Comparison of ENCODE assay signal across 1 cellular context in the genomic region with DNA sequence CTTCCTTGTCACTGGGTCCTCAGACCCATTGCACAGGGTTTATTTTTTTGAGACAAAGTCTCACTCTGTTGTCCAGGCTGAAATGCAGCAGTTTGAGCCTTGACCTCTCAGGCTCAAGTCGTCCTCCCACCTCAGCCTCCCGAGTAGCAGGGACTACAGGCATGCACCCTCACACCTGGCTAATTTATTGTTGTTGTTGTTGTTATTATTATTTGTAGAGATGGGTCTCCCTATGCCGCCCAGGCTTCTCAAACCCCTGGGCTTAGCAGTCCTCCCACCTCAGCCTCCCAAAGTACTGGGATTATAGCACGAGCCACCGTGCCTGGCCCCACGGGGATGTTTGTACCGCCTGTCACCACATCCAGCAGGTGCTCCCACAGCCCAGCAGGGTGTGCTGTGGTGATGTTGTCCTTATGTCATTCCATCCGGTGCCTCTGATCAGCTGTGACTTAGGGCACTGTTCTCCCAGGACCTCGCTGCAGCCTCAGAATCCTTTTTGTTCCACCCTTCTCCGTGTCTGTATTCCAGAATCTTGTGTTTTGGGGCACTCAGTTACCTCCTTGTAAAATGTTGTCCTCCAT.
TF ChIP-seq lines count a peak whose summit lies in the region.

No MANE protein-coding gene starts in this region.

TF ChIP-seq in HepG2, 621 proteins besides CTCF, POLR2A, EP300 and RAD21 (continued from another document and continues in another):
- TF ChIP-seq, protein P1, sequence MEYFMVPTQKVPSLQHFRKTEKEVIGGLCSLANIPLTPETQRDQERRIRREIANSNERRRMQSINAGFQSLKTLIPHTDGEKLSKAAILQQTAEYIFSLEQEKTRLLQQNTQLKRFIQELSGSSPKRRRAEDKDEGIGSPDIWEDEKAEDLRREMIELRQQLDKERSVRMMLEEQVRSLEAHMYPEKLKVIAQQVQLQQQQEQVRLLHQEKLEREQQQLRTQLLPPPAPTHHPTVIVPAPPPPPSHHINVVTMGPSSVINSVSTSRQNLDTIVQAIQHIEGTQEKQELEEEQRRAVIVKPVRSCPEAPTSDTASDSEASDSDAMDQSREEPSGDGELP (IDR thresholded peaks at IDR 0.05; ENCODE audit: borderline replicate concordance, low read depth): peak; percentile 98
- TF ChIP-seq ZNF841 (CRISPR knock-in tag; IDR thresholded peaks at IDR 0.05; ENCODE audit: borderline replicate concordance) (no peak), ZNF772 (CRISPR knock-in tag; IDR thresholded peaks at IDR 0.05) (no peak), ZNF121 (CRISPR knock-in tag; IDR thresholded peaks at IDR 0.05) (no peak), ZNF780A (CRISPR knock-in tag; IDR thresholded peaks at IDR 0.05) (no peak), TMF1 (CRISPR knock-in tag; IDR thresholded peaks at IDR 0.05; ENCODE audit: low read depth) (no peak), U2AF1 (optimal IDR thresholded peaks at IDR 0.05; ENCODE audit: low read depth, low read length) (no peak), PAX8 (CRISPR knock-in tag; IDR thresholded peaks at IDR 0.05; ENCODE audit: borderline replicate concordance) (no peak), PLRG1 (conservative IDR thresholded peaks at IDR 0.05) (no peak), ZNF782 (CRISPR knock-in tag; IDR thresholded peaks at IDR 0.05; ENCODE audit: borderline replicate concordance) (no peak), ZNF747 (CRISPR knock-in tag; IDR thresholded peaks at IDR 0.05; ENCODE audit: borderline replicate concordance) (no peak), IKZF4 (CRISPR knock-in tag; IDR thresholded peaks at IDR 0.05; ENCODE audit: borderline replicate concordance, low read depth, not compliant biosample characterization) (no peak), ZNF891 (CRISPR knock-in tag; IDR thresholded peaks at IDR 0.05) (no peak), MIER2 (CRISPR knock-in tag; IDR thresholded peaks at IDR 0.05) (no peak), SOX5 (CRISPR knock-in tag; IDR thresholded peaks at IDR 0.05; ENCODE audit: borderline replicate concordance) (0 out of 2 replicates have a peak, but pooled peaks have one; percentile 28), KMT2A (CRISPR knock-in tag; IDR thresholded peaks at IDR 0.05) (no peak), ZNF615 (CRISPR knock-in tag; IDR thresholded peaks at IDR 0.05; ENCODE audit: borderline replicate concordance) (no peak), CBX2 (IDR thresholded peaks at IDR 0.05; ENCODE audit: low read depth, low read length) (no peak), CBX2 (CRISPR knock-in tag; IDR thresholded peaks at IDR 0.05; ENCODE audit: low read depth) (no peak), ZNF205 (CRISPR knock-in tag; IDR thresholded peaks at IDR 0.05) (0 out of 2 replicates have a peak, but pooled peaks have one; percentile 44), RBAK (CRISPR knock-in tag; IDR thresholded peaks at IDR 0.05) (0 out of 2 replicates have a peak, but pooled peaks have one; percentile 28), MIER3 (CRISPR knock-in tag; IDR thresholded peaks at IDR 0.05; ENCODE audit: borderline replicate concordance) (peak; percentile 55; the same call in 1 of the 2 replicates), HNRNPH1 (optimal IDR thresholded peaks at IDR 0.05; ENCODE audit: low read depth, low read length) (no peak), ZNF383 (CRISPR knock-in tag; IDR thresholded peaks at IDR 0.05; ENCODE audit: borderline replicate concordance) (no peak), ZNF234 (CRISPR knock-in tag; conservative IDR thresholded peaks at IDR 0.05) (no peak), ZNF557 (CRISPR knock-in tag; IDR thresholded peaks at IDR 0.05) (no peak), RNF2 (conservative IDR thresholded peaks at IDR 0.05; ENCODE audit: low read depth) (0 out of 2 replicates have a peak, but pooled peaks have one; percentile 46), ZFP90 (CRISPR knock-in tag; IDR thresholded peaks at IDR 0.05; ENCODE audit: borderline replicate concordance) (no peak)
- TF ChIP-seq, protein P2, sequence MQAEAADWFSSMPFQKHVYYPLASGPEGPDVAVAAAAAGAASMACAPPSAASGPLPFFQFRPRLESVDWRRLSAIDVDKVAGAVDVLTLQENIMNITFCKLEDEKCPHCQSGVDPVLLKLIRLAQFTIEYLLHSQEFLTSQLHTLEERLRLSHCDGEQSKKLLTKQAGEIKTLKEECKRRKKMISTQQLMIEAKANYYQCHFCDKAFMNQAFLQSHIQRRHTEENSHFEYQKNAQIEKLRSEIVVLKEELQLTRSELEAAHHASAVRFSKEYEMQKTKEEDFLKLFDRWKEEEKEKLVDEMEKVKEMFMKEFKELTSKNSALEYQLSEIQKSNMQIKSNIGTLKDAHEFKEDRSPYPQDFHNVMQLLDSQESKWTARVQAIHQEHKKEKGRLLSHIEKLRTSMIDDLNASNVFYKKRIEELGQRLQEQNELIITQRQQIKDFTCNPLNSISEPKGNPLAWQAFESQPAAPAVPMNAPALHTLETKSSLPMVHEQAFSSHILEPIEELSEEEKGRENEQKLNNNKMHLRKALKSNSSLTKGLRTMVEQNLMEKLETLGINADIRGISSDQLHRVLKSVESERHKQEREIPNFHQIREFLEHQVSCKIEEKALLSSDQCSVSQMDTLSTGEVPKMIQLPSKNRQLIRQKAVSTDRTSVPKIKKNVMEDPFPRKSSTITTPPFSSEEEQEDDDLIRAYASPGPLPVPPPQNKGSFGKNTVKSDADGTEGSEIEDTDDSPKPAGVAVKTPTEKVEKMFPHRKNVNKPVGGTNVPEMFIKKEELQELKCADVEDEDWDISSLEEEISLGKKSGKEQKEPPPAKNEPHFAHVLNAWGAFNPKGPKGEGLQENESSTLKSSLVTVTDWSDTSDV (CRISPR knock-in tag; IDR thresholded peaks at IDR 0.05): no peak
- TF ChIP-seq, protein P3, sequence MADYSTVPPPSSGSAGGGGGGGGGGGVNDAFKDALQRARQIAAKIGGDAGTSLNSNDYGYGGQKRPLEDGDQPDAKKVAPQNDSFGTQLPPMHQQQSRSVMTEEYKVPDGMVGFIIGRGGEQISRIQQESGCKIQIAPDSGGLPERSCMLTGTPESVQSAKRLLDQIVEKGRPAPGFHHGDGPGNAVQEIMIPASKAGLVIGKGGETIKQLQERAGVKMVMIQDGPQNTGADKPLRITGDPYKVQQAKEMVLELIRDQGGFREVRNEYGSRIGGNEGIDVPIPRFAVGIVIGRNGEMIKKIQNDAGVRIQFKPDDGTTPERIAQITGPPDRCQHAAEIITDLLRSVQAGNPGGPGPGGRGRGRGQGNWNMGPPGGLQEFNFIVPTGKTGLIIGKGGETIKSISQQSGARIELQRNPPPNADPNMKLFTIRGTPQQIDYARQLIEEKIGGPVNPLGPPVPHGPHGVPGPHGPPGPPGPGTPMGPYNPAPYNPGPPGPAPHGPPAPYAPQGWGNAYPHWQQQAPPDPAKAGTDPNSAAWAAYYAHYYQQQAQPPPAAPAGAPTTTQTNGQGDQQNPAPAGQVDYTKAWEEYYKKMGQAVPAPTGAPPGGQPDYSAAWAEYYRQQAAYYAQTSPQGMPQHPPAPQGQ (CRISPR knock-in tag; IDR thresholded peaks at IDR 0.05; ENCODE audit: borderline replicate concordance): no peak
- TF ChIP-seq, protein P4, sequence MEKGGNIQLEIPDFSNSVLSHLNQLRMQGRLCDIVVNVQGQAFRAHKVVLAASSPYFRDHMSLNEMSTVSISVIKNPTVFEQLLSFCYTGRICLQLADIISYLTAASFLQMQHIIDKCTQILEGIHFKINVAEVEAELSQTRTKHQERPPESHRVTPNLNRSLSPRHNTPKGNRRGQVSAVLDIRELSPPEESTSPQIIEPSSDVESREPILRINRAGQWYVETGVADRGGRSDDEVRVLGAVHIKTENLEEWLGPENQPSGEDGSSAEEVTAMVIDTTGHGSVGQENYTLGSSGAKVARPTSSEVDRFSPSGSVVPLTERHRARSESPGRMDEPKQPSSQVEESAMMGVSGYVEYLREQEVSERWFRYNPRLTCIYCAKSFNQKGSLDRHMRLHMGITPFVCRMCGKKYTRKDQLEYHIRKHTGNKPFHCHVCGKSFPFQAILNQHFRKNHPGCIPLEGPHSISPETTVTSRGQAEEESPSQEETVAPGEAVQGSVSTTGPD (CRISPR knock-in tag; IDR thresholded peaks at IDR 0.05): no peak
- TF ChIP-seq, protein P5, sequence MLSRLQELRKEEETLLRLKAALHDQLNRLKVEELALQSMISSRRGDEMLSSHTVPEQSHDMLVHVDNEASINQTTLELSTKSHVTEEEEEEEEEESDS (CRISPR knock-in tag; IDR thresholded peaks at IDR 0.05; ENCODE audit: borderline replicate concordance): no peak
- TF ChIP-seq, protein P6, sequence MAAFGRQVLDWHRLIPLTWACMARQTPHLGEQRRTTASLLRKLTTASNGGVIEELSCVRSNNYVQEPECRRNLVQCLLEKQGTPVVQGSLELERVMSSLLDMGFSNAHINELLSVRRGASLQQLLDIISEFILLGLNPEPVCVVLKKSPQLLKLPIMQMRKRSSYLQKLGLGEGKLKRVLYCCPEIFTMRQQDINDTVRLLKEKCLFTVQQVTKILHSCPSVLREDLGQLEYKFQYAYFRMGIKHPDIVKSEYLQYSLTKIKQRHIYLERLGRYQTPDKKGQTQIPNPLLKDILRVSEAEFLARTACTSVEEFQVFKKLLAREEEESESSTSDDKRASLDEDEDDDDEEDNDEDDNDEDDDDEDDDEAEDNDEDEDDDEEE (CRISPR knock-in tag; IDR thresholded peaks at IDR 0.05): no peak
- TF ChIP-seq, protein P7, sequence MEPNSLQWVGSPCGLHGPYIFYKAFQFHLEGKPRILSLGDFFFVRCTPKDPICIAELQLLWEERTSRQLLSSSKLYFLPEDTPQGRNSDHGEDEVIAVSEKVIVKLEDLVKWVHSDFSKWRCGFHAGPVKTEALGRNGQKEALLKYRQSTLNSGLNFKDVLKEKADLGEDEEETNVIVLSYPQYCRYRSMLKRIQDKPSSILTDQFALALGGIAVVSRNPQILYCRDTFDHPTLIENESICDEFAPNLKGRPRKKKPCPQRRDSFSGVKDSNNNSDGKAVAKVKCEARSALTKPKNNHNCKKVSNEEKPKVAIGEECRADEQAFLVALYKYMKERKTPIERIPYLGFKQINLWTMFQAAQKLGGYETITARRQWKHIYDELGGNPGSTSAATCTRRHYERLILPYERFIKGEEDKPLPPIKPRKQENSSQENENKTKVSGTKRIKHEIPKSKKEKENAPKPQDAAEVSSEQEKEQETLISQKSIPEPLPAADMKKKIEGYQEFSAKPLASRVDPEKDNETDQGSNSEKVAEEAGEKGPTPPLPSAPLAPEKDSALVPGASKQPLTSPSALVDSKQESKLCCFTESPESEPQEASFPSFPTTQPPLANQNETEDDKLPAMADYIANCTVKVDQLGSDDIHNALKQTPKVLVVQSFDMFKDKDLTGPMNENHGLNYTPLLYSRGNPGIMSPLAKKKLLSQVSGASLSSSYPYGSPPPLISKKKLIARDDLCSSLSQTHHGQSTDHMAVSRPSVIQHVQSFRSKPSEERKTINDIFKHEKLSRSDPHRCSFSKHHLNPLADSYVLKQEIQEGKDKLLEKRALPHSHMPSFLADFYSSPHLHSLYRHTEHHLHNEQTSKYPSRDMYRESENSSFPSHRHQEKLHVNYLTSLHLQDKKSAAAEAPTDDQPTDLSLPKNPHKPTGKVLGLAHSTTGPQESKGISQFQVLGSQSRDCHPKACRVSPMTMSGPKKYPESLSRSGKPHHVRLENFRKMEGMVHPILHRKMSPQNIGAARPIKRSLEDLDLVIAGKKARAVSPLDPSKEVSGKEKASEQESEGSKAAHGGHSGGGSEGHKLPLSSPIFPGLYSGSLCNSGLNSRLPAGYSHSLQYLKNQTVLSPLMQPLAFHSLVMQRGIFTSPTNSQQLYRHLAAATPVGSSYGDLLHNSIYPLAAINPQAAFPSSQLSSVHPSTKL (CRISPR knock-in tag; IDR thresholded peaks at IDR 0.05): peak; percentile 42
- TF ChIP-seq, protein P8, sequence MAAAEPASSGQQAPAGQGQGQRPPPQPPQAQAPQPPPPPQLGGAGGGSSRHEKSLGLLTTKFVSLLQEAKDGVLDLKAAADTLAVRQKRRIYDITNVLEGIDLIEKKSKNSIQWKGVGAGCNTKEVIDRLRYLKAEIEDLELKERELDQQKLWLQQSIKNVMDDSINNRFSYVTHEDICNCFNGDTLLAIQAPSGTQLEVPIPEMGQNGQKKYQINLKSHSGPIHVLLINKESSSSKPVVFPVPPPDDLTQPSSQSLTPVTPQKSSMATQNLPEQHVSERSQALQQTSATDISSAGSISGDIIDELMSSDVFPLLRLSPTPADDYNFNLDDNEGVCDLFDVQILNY (CRISPR knock-in tag; conservative IDR thresholded peaks at IDR 0.05): no peak
- TF ChIP-seq, protein P9, sequence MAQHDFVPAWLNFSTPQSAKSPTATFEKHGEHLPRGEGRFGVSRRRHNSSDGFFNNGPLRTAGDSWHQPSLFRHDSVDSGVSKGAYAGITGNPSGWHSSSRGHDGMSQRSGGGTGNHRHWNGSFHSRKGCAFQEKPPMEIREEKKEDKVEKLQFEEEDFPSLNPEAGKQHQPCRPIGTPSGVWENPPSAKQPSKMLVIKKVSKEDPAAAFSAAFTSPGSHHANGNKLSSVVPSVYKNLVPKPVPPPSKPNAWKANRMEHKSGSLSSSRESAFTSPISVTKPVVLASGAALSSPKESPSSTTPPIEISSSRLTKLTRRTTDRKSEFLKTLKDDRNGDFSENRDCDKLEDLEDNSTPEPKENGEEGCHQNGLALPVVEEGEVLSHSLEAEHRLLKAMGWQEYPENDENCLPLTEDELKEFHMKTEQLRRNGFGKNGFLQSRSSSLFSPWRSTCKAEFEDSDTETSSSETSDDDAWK (CRISPR knock-in tag; IDR thresholded peaks at IDR 0.05): no peak
- TF ChIP-seq, protein P10, sequence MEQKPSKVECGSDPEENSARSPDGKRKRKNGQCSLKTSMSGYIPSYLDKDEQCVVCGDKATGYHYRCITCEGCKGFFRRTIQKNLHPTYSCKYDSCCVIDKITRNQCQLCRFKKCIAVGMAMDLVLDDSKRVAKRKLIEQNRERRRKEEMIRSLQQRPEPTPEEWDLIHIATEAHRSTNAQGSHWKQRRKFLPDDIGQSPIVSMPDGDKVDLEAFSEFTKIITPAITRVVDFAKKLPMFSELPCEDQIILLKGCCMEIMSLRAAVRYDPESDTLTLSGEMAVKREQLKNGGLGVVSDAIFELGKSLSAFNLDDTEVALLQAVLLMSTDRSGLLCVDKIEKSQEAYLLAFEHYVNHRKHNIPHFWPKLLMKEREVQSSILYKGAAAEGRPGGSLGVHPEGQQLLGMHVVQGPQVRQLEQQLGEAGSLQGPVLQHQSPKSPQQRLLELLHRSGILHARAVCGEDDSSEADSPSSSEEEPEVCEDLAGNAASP (CRISPR knock-in tag; IDR thresholded peaks at IDR 0.05; ENCODE audit: borderline replicate concordance): peak; percentile 77; the same call in 1 of the 2 replicates
- TF ChIP-seq, protein P11, sequence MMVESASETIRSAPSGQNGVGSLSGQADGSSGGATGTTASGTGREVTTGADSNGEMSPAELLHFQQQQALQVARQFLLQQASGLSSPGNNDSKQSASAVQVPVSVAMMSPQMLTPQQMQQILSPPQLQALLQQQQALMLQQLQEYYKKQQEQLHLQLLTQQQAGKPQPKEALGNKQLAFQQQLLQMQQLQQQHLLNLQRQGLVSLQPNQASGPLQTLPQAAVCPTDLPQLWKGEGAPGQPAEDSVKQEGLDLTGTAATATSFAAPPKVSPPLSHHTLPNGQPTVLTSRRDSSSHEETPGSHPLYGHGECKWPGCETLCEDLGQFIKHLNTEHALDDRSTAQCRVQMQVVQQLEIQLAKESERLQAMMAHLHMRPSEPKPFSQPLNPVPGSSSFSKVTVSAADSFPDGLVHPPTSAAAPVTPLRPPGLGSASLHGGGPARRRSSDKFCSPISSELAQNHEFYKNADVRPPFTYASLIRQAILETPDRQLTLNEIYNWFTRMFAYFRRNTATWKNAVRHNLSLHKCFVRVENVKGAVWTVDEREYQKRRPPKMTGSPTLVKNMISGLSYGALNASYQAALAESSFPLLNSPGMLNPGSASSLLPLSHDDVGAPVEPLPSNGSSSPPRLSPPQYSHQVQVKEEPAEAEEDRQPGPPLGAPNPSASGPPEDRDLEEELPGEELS (CRISPR knock-in tag; IDR thresholded peaks at IDR 0.05): 0 out of 2 replicates have a peak, but pooled peaks have one; percentile 16
